Comparison of ENCODE assay signal across 8 cellular contexts in the genomic region with DNA sequence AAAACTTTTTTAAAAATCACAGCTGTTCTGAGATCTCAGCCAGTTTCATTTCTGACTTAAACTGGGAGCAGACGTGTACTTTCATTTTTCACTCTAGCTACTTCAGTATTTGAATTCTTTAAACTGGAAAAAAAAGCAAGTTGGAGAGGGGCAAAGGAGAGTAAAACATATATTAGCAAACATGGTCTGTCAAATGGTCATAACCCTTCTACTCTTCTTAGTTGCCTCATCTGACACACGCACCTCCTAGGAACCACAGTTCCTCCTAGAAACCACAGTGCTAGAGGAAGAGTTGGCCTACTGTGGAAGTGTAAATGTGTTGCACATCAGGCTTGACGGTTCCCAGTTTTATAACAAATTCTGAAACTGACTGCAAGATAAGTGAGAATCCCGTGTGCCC. TPM values are rescaled to one million over a fixed set of nuclear protein-coding genes. Genes with fewer than 3 reads are reported as not detected.
DNase-seq lines count a peak whose midpoint lies in the region; ATAC-seq, FAIRE-seq and TF ChIP-seq lines count a peak whose summit lies in the region.

No MANE protein-coding gene starts in this region.

- ATAC-seq in GM18499 (IDR thresholded peaks at IDR 0.05; ENCODE audit: insufficient read depth, unreplicated experiment) (peak; percentile 45), GM21367 (IDR thresholded peaks at IDR 0.05; ENCODE audit: unreplicated experiment) (peak; percentile 59), HG03175 (IDR thresholded peaks at IDR 0.05; ENCODE audit: unreplicated experiment) (peak; percentile 61), GM12878 (peak; percentile 87), sciatic nerve (no peak)

- peak; percentile 27 for FAIRE-seq in GM12878 (lab: Jason Lieb, UNC)

- H3K4me1 ChIP-seq in GM12878 (ENCODE audit: control insufficient read depth, insufficient read depth, low read length) = peaks cover 52% of the 10 kb centered on the region

- SMC1A ChIA-PET in GM12878 (lab: Charles Lee; ENCODE audit: uncharacterized antibody, unreplicated experiment) = interaction anchor here (0.9 kb wide), 1 partner anchor 966 kb away, joined by 3 read pairs; no protein-coding TSS in a partner anchor

- RAD21 ChIA-PET in GM12878 (lab: Charles Lee; ENCODE audit: unreplicated experiment) = interaction anchor here (1.0 kb wide), 1 partner anchor 42 kb away, joined by 3 read pairs; no protein-coding TSS in a partner anchor

- BruUV-seq in GM12878 (replicated peaks; lab: Mats Ljungman, UMichigan) = no TSS peak

- CTCF ChIA-PET in GM12878 (lab: Yijun Ruan, JAX) = no interaction called here

- H3K9ac ChIP-seq in GM12878 (ENCODE audit: control insufficient read depth, insufficient read depth, low read length) = peak overlapping the region; percentile 51; the same call in 1 of the 2 replicates

- H3K36me3 ChIP-seq in GM12878 (ENCODE audit: control insufficient read depth in 2 of 2, insufficient read depth in 2 of 2, low read length in 1 of 2) = peaks cover 20 to 29% of the 10 kb centered on the region in 2 experiments

- TF ChIP-seq RAD21 in GM12878 (IDR thresholded peaks at IDR 0.05; ENCODE audit: insufficient read depth, low read depth, low read length) = no peak

- in situ Hi-C loops in GM12878 (cut with MboI) = no loop called here

- POLR2A ChIA-PET in GM12878 (lab: Charles Lee) = interaction anchor here (0.9 to 1.0 kb wide), 3 partner anchors 13 to 58 kb away, joined by 3 to 4 read pairs (median 3); partner anchors contain the start of gene CLYBL

- H2AFZ ChIP-seq in GM12878 (ENCODE audit: control insufficient read depth, low read depth, low read length) = no peak overlapping the region

- H4K20me1 ChIP-seq in GM12878 (ENCODE audit: control insufficient read depth, insufficient read depth) = no peaks in the 10 kb centered on the region

- intact Hi-C loops in GM12878 (cut with micrococcal nuclease; ENCODE audit: unreplicated experiment) = loop anchor here (10.0 kb wide), 1 partner anchor 104 kb away; no protein-coding TSS in a partner anchor
- intact Hi-C loops in sciatic nerve (cut with DNase I) = no loop called here

- WGBS in GM12878 (ENCODE audit: insufficient coverage, insufficient replicate concordance, low lambda C conversion rate, missing lambda C conversion rate) = 0% methylated on average over 4 of the region's 4 CpGs

- no peaks in the 10 kb centered on the region for H3K27me3 ChIP-seq in GM12878 (replicated peaks in 1 of 2; ENCODE audit: control insufficient read depth in 2 of 2, insufficient read depth in 2 of 2, low read length in 1 of 2)

- DNase-seq in GM12878 (ENCODE audit: low read depth, low spot score) (peak; percentile 60), sciatic nerve (ENCODE audit: low spot score) (no peak), DMS79 treated with DMSO at 0.1 percent for 48 hours (lab: John Stamatoyannopoulos, UW) (no peak), putamen (ENCODE audit: low spot score) (no peak)
- no peak for DNase-seq in stimulated activated CD4-positive, alpha-beta T cell treated with anti-CD3 and anti-CD28 coated beads, Interleukin-12 subunit alpha, Interleukin-12 subunit beta, amount 100 ng/mL, for 4 hours

- H3K79me2 ChIP-seq in GM12878 (ENCODE audit: control insufficient read depth, insufficient read depth, low read length) = no peaks in the 10 kb centered on the region

- H3K27ac ChIP-seq in GM12878 (ENCODE audit: control insufficient read depth, insufficient read depth) = peak overlapping the region; percentile 88

- H3K4me2 ChIP-seq in GM12878 (ENCODE audit: control insufficient read depth, insufficient read depth) = peak overlapping the region; percentile 95

- no peak overlapping the region for H3K4me3 ChIP-seq in GM12878

- no peak for TF ChIP-seq POLR2A in GM12878 (IDR thresholded peaks at IDR 0.05; ENCODE audit: low read depth, low read length)

- TF ChIP-seq EP300 in GM12878 (IDR thresholded peaks at IDR 0.05; ENCODE audit: borderline replicate concordance in 1 of 2, control insufficient read depth in 1 of 2, low read depth in 2 of 2, low read length in 2 of 2) = no peak

- no peak for TF ChIP-seq CTCF in GM12878 (IDR thresholded peaks at IDR 0.05 in 2 of 3, conservative IDR thresholded peaks at IDR 0.05 in 1 of 3; ENCODE audit: control insufficient read depth in 2 of 3, extremely low read depth in 1 of 3, insufficient read depth in 1 of 3, low read depth in 3 of 3, low read length in 3 of 3)

- no peaks in the 10 kb centered on the region for H3K9me3 ChIP-seq in GM12878 (replicated peaks; ENCODE audit: control insufficient read depth, insufficient read depth, low read length)

TF ChIP-seq in GM12878, 131 proteins besides CTCF, POLR2A, EP300 and RAD21 (continues in another document):
- TF ChIP-seq ZNF592 (IDR thresholded peaks at IDR 0.05) = no peak
- no peak for TF ChIP-seq MTA3 (IDR thresholded peaks at IDR 0.05; ENCODE audit: borderline replicate concordance, low read length)
- peak in 1 of 2 experiments; percentile 70; a peak in 2 of 4 replicates for TF ChIP-seq ETV6 (conservative IDR thresholded peaks at IDR 0.05 in 1 of 2, IDR thresholded peaks at IDR 0.05 in 1 of 2; ENCODE audit: borderline replicate concordance in 1 of 2, low read depth in 1 of 2)
- 0 out of 2 replicates have a peak, but pooled peaks have one; percentile 40 for TF ChIP-seq PML (IDR thresholded peaks at IDR 0.05; ENCODE audit: low read length)
- no peak for TF ChIP-seq SUPT20H (IDR thresholded peaks at IDR 0.05; ENCODE audit: borderline replicate concordance, control insufficient read depth, low read depth, low read length)
- peak; percentile 83 for TF ChIP-seq NFIC (IDR thresholded peaks at IDR 0.05; ENCODE audit: low read depth, low read length)
- no peak for TF ChIP-seq SIN3A (IDR thresholded peaks at IDR 0.05; ENCODE audit: low read depth, low read length)

RNA-seq across cellular contexts. Expression of gene TM9SF2, which starts 47.2 kb away (rescaled TPM):
- 49.7 and 55.0 TPM in 2 replicates for total RNA-seq in GM12878 (2013; cell fraction: nucleolus; rRNA removed)
- total RNA-seq in GM12878 (2014; rRNA removed) (89.3 and 113 TPM in 2 replicates), GM12878 (2014; rRNA removed; fragmentation: Illumina TruSeq; extraction: Trizol) (96.5 and 99.3 TPM in 2 replicates), GM12878 (2021) (75.0 and 77.2 TPM in 2 replicates), sciatic nerve (84.3 TPM)
- polyA plus RNA-seq in GM12878 (2011; ENCODE audit: low read depth) = 29.1 TPM
- polyA plus RNA-seq in GM12878 (2011; rRNA removed) (75.1 and 98.9 TPM in 2 replicates), GM12878 (2014; fragmentation: Illumina TruSeq; extraction: Trizol) (81.2 and 95.6 TPM in 2 replicates), GM12878 (2014; fragmentation: Nextera tagmentation; extraction: Ambion mirVana) (10 to 100 TPM; 34.6 to 42.5 TPM), GM12878 (2014; rRNA removed) (51.8 and 62.9 TPM in 2 replicates), GM12878 (2016; fragmentation: Nextera tagmentation; extraction: Ambion mirVana) (100 to 1,000 TPM; 122 to 128 TPM)
- 28.8 and 35.5 TPM in 2 replicates for polyA plus RNA-seq in GM12878 (2011; cell fraction: cytosol; rRNA removed)
- 32.7 and 35.4 TPM in 2 replicates for polyA plus RNA-seq in GM12878 (2011; cell fraction: nucleus; rRNA removed)
- 41.6 and 48.4 TPM in 2 replicates for polyA plus RNA-seq in GM12878 (2012)
- polyA minus RNA-seq in GM12878 (2011; rRNA and poly(A)+ RNA removed) = 51.3 and 62.7 TPM in 2 replicates
- polyA minus RNA-seq in GM12878 (2011; cell fraction: cytosol; rRNA and poly(A)+ RNA removed) = 37.8 and 67.8 TPM in 2 replicates
- polyA minus RNA-seq in GM12878 (2011; cell fraction: nucleus; rRNA and poly(A)+ RNA removed) = 17.5 and 30.4 TPM in 2 replicates

RNA-seq across cellular contexts. Expression of gene CLYBL, which starts 58.0 kb away (rescaled TPM):
- 7.6 and 14.3 TPM in 2 replicates for total RNA-seq in GM12878 (2013; cell fraction: nucleolus; rRNA removed)
- total RNA-seq in GM12878 (2014; rRNA removed) (4.5 and 5.7 TPM in 2 replicates), GM12878 (2014; rRNA removed; fragmentation: Illumina TruSeq; extraction: Trizol) (6.4 and 8.3 TPM in 2 replicates), GM12878 (2021) (4.7 and 8.7 TPM in 2 replicates), sciatic nerve (7.8 TPM)
- polyA plus RNA-seq in GM12878 (2011; ENCODE audit: low read depth) = 7.0 TPM
- polyA plus RNA-seq in GM12878 (2011; rRNA removed) (11.4 and 14.7 TPM in 2 replicates), GM12878 (2014; fragmentation: Illumina TruSeq; extraction: Trizol) (8.2 and 10.7 TPM in 2 replicates), GM12878 (2014; fragmentation: Nextera tagmentation; extraction: Ambion mirVana) (1 to 10 TPM; 3.8 to 5.8 TPM), GM12878 (2014; rRNA removed) (5.0 and 9.8 TPM in 2 replicates), GM12878 (2016; fragmentation: Nextera tagmentation; extraction: Ambion mirVana) (1 to 10 TPM; 5.3 to 7.1 TPM)
- 5.6 and 6.0 TPM in 2 replicates for polyA plus RNA-seq in GM12878 (2011; cell fraction: cytosol; rRNA removed)
- polyA plus RNA-seq in GM12878 (2011; cell fraction: nucleus; rRNA removed) = 10.9 and 17.0 TPM in 2 replicates
- 9.9 and 10.2 TPM in 2 replicates for polyA plus RNA-seq in GM12878 (2012)
- 3.7 and 6.9 TPM in 2 replicates for polyA minus RNA-seq in GM12878 (2011; rRNA and poly(A)+ RNA removed)
- 2.3 TPM in 1 of 2 replicates, not detected in the other for polyA minus RNA-seq in GM12878 (2011; cell fraction: cytosol; rRNA and poly(A)+ RNA removed)
- polyA minus RNA-seq in GM12878 (2011; cell fraction: nucleus; rRNA and poly(A)+ RNA removed) = 6.1 and 7.0 TPM in 2 replicates
